In genomic region chr5:132064738-132065331, GRCh38 we compare ENCODE assay signal across 8 cellular contexts. TPM values are rescaled to one million over a fixed set of nuclear protein-coding genes. Genes with fewer than 3 reads are reported as not detected.
DNase-seq lines count a peak whose midpoint lies in the region; ATAC-seq and TF ChIP-seq lines count a peak whose summit lies in the region.

No MANE protein-coding gene starts in this region.

- DNase-seq in Caki2 (ENCODE audit: low read depth) (peak; percentile 68), HT1080 (ENCODE audit: low read depth) (peak; percentile 79), RPMI8226 (peak; percentile 82), fibroblast of villous mesenchyme (ENCODE audit: low read depth) (peak; percentile 66), suprapubic skin (ENCODE audit: low spot score in 2 of 2) (peak in 1 of 2 donors; percentile 80)
- peak; percentile 65 to 71 for DNase-seq in activated T-helper 1 cell treated with anti-CD3 and anti-CD28 coated beads, Interleukin-2, amount 50 U/mL, for 16 hours (ENCODE audit: low read depth in 1 of 2, low spot score in 1 of 2)

- H3K27me3 ChIP-seq in neutrophil = peaks cover 26% of the 10 kb centered on the region
- no peaks in the 10 kb centered on the region for H3K27me3 ChIP-seq in suprapubic skin

- H3K9me3 ChIP-seq in neutrophil = no peaks in the 10 kb centered on the region
- H3K9me3 ChIP-seq in suprapubic skin = no peaks in the 10 kb centered on the region

- H3K27ac ChIP-seq in neutrophil (no peak overlapping the region), suprapubic skin (no peak overlapping the region)

- peak; percentile 97 for TF ChIP-seq CTCF in fibroblast of villous mesenchyme (IDR thresholded peaks at IDR 0.05; ENCODE audit: insufficient read depth, low read depth, low read length)
- TF ChIP-seq CTCF in neutrophil (IDR thresholded peaks at IDR 0.05) = peak; percentile 90
- TF ChIP-seq CTCF in suprapubic skin (IDR thresholded peaks at IDR 0.05) = peak; percentile 56 to 93

- H3K36me3 ChIP-seq in neutrophil (no peaks in the 10 kb centered on the region), suprapubic skin (no peaks in the 10 kb centered on the region)

- TF ChIP-seq POLR2A in suprapubic skin (IDR thresholded peaks at IDR 0.05) = no peak

- ATAC-seq in GM19463 (IDR thresholded peaks at IDR 0.05; ENCODE audit: unreplicated experiment) = peak; percentile 75

- H3K4me3 ChIP-seq in fibroblast of villous mesenchyme (ENCODE audit: low read depth, low read length) = no peak overlapping the region
- H3K4me3 ChIP-seq in neutrophil (ENCODE audit: low read depth in 1 of 2, low read length in 1 of 2) = no peak overlapping the region
- no peak overlapping the region for H3K4me3 ChIP-seq in suprapubic skin

- 82% methylated on average over 10 of the region's 11 CpGs for WGBS in suprapubic skin

- in situ Hi-C loops in Caki2 (cut with HindIII; ENCODE audit: low pct_unique_long_range_greater_than_20kb, low sequenced_read_pairs) = no loop called here

- TF ChIP-seq EP300 in suprapubic skin (IDR thresholded peaks at IDR 0.05) = no peak

- H3K4me1 ChIP-seq in neutrophil (ENCODE audit: control insufficient read depth in 1 of 2, insufficient read depth in 1 of 2, low read depth in 1 of 2, low read length in 1 of 2) (peaks cover 0 to 4% of the 10 kb centered on the region in 2 experiments), suprapubic skin (no peaks in the 10 kb centered on the region)

RNA-seq across cellular contexts. Expression of gene IL3, which starts 4.4 kb away (rescaled TPM):
- total RNA-seq in Caki2 (2014; rRNA removed; shearing (Covaris generic); ENCODE audit: low replicate concordance) = not detected in 2 replicates
- total RNA-seq in HT1080 (2014; rRNA removed; shearing (Covaris generic)) = not detected in 2 replicates
- not detected in 2 replicates for polyA plus RNA-seq in HT1080 (2015; cell fraction: cytosol; rRNA removed)
- not detected in 2 replicates for polyA plus RNA-seq in HT1080 (2015; cell fraction: nucleus; rRNA removed)
- not detected in 2 replicates for total RNA-seq in fibroblast of villous mesenchyme
- total RNA-seq in suprapubic skin = not detected

RNA-seq across cellular contexts. Expression of gene CSF2, which starts 8.8 kb away (rescaled TPM):
- not detected in 2 replicates for total RNA-seq in Caki2 (2014; rRNA removed; shearing (Covaris generic); ENCODE audit: low replicate concordance)
- total RNA-seq in HT1080 (2014; rRNA removed; shearing (Covaris generic)) = not detected in 2 replicates
- polyA plus RNA-seq in HT1080 (2015; cell fraction: cytosol; rRNA removed) = 0.24 and 0.43 TPM in 2 replicates
- polyA plus RNA-seq in HT1080 (2015; cell fraction: nucleus; rRNA removed) = not detected in 2 replicates
- total RNA-seq in fibroblast of villous mesenchyme = 0.43 TPM in 1 of 2 replicates, not detected in the other
- total RNA-seq in suprapubic skin = not detected

RNA-seq across cellular contexts. Expression of gene ACSL6, which starts 53.4 kb away (rescaled TPM):
- not detected in 2 replicates for total RNA-seq in Caki2 (2014; rRNA removed; shearing (Covaris generic); ENCODE audit: low replicate concordance)
- total RNA-seq in HT1080 (2014; rRNA removed; shearing (Covaris generic)) = 0.03 and 0.06 TPM in 2 replicates
- 0.03 TPM in 1 of 2 replicates, not detected in the other for polyA plus RNA-seq in HT1080 (2015; cell fraction: cytosol; rRNA removed)
- polyA plus RNA-seq in HT1080 (2015; cell fraction: nucleus; rRNA removed) = 0.07 and 0.50 TPM in 2 replicates
- total RNA-seq in fibroblast of villous mesenchyme = 0.43 TPM in 1 of 2 replicates, not detected in the other
- total RNA-seq in suprapubic skin = under 1 TPM in 3 of 4 donors, not detected in 1; 0.21 to 0.89 (median 0.23) TPM
